18 cellular contexts compared by ENCODE assay signal in genomic region chr20:33858666-33859065, GRCh38. TPM values are rescaled to one million over a fixed set of nuclear protein-coding genes. Genes with fewer than 3 reads are reported as not detected.
DNase-seq lines count a peak whose midpoint lies in the region; TF ChIP-seq lines count a peak whose summit lies in the region.
"Had no signal": no experiment of that assay in that cellular context is flagged by ENCODE, and none has a peak within 500 bp of the region (broad histone marks: within the 10 kb centered on the region; RNA-seq: fewer than 3 reads in every experiment).

No MANE protein-coding gene starts in this region.

- peaks cover 44% of the 10 kb centered on the region for H3K36me3 Mint-ChIP-seq in activated CD4-positive, alpha-beta T cell treated with anti-CD3 and anti-CD28 coated beads, Interleukin-2, amount 10 ng/mL, durations not matched to agents 24 days and 14 days (ENCODE audit: low read depth)
- H3K36me3 Mint-ChIP-seq in activated naive CD8-positive, alpha-beta T cell treated with anti-CD3 and anti-CD28 coated beads for 36 hours: peaks cover 26% of the 10 kb centered on the region

- TF ChIP-seq CTCF in Loucy (conservative IDR thresholded peaks at IDR 0.05; ENCODE audit: low read length) (no peak), spleen (IDR thresholded peaks at IDR 0.05 in 8 of 11, conservative IDR thresholded peaks at IDR 0.05 in 3 of 11) (no peak)

- H3K27ac ChIP-seq in spleen: peak overlapping the region in 7 of 8 donors; percentile 8 to 78 (median 58)
- H3K27ac ChIP-seq: hepatocyte, pancreas had no signal

- no peaks in the 10 kb centered on the region for H3K9me3 ChIP-seq in Loucy (ENCODE audit: insufficient read depth, low read depth, low read length)
- H3K9me3 ChIP-seq in spleen: no peaks in the 10 kb centered on the region
- H3K9me3 ChIP-seq: mucosa of descending colon, pancreas had no signal

- H3K27me3 Mint-ChIP-seq in activated CD4-positive, alpha-beta T cell treated with anti-CD3 and anti-CD28 coated beads, Interleukin-2, amount 10 ng/mL, durations not matched to agents 24 days and 14 days: no peaks in the 10 kb centered on the region
- no peaks in the 10 kb centered on the region for H3K27me3 Mint-ChIP-seq in activated naive CD8-positive, alpha-beta T cell treated with anti-CD3 and anti-CD28 coated beads for 36 hours
- H3K27me3 Mint-ChIP-seq: dendritic cell treated with granulocyte-macrophage colony-stimulating factor and Interleukin-4, amounts not matched to agents 40 ng/mL and 50 ng/mL, for 4 days; stimulated activated naive CD8-positive, alpha-beta T cell treated with anti-CD3 and anti-CD28 coated beads, Interleukin-15, amount 100 ng/mL, for 72 hours had no signal

- H2AFZ ChIP-seq in Loucy (ENCODE audit: low read length): no peak overlapping the region
- H2AFZ ChIP-seq: hepatocyte had no signal

- WGBS in spleen, 5 donors: 66 to 78% (median 77%) methylated on average over 4 of the region's 4 CpGs

- H3K27me3 ChIP-seq in Loucy (ENCODE audit: insufficient read depth, low read length, poor library complexity, severe bottlenecking): no peaks in the 10 kb centered on the region
- no peaks in the 10 kb centered on the region for H3K27me3 ChIP-seq in spleen (replicated peaks in 1 of 7)
- H3K27me3 ChIP-seq: hepatocyte, pancreas had no signal

- peak overlapping the region; percentile 64 for H3K4me3 Mint-ChIP-seq in activated CD4-positive, alpha-beta T cell treated with anti-CD3 and anti-CD28 coated beads, Interleukin-2, amount 10 ng/mL, durations not matched to agents 24 days and 14 days
- no peak overlapping the region for H3K4me3 Mint-ChIP-seq in activated naive CD8-positive, alpha-beta T cell treated with anti-CD3 and anti-CD28 coated beads for 36 hours
- H3K4me3 Mint-ChIP-seq: dendritic cell treated with granulocyte-macrophage colony-stimulating factor and Interleukin-4, amounts not matched to agents 40 ng/mL and 50 ng/mL, for 4 days had no signal

- peaks cover 30% of the 10 kb centered on the region for H3K36me3 ChIP-seq in Loucy (ENCODE audit: insufficient read depth, low read length)
- H3K36me3 ChIP-seq in spleen: peaks cover 0 to 43% (median 30%) of the 10 kb centered on the region in 6 donors

- H4K20me1 ChIP-seq in Loucy (ENCODE audit: insufficient read depth, low read length, poor library complexity, severe bottlenecking): no peaks in the 10 kb centered on the region

- H3K4me1 ChIP-seq in Loucy (ENCODE audit: insufficient read depth, low read length, poor library complexity, severe bottlenecking) (peaks cover 28% of the 10 kb centered on the region), spleen (peaks cover 11 to 41% (median 28%) of the 10 kb centered on the region in 6 donors)

- H3K9ac ChIP-seq in Loucy (ENCODE audit: low read depth, low read length, poor library complexity, severe bottlenecking): peak overlapping the region; percentile 43

- H3K4me1 Mint-ChIP-seq in activated CD4-positive, alpha-beta T cell treated with anti-CD3 and anti-CD28 coated beads, Interleukin-2, amount 10 ng/mL, durations not matched to agents 24 days and 14 days: peaks cover 41% of the 10 kb centered on the region
- H3K4me1 Mint-ChIP-seq in activated naive CD8-positive, alpha-beta T cell treated with anti-CD3 and anti-CD28 coated beads for 36 hours: peaks cover 31% of the 10 kb centered on the region

- intact Hi-C loops in activated CD4-positive, alpha-beta T cell treated with anti-CD3 and anti-CD28 coated beads, Interleukin-2, amount 10 ng/mL, durations not matched to agents 24 days and 14 days (cut with micrococcal nuclease): no loop called here
- intact Hi-C loops in spleen (cut with DNase I; ENCODE audit: low total_unique reads): no loop called here

- no peaks in the 10 kb centered on the region for H3K9me2 ChIP-seq in Loucy (replicated peaks; ENCODE audit: low read depth, low read length)

- H3K4me3 ChIP-seq in Loucy (ENCODE audit: low read length, poor library complexity, severe bottlenecking) (peak overlapping the region; percentile 48), spleen (peak overlapping the region in 1 of 8 donors; percentile 15)
- H3K4me3 ChIP-seq: hepatocyte, K562, mucosa of descending colon, pancreas, skin epidermis had no signal

- H3K4me2 ChIP-seq in Loucy (ENCODE audit: low read depth, low read length, poor library complexity, severe bottlenecking): peak overlapping the region; percentile 71
- H3K4me2 ChIP-seq: hepatocyte had no signal

- H3K27ac Mint-ChIP-seq in activated CD4-positive, alpha-beta T cell treated with anti-CD3 and anti-CD28 coated beads, Interleukin-2, amount 10 ng/mL, durations not matched to agents 24 days and 14 days: peak overlapping the region; percentile 85
- peak overlapping the region; percentile 78 for H3K27ac Mint-ChIP-seq in activated naive CD8-positive, alpha-beta T cell treated with anti-CD3 and anti-CD28 coated beads for 36 hours
- H3K27ac Mint-ChIP-seq: dendritic cell treated with granulocyte-macrophage colony-stimulating factor and Interleukin-4, amounts not matched to agents 40 ng/mL and 50 ng/mL, for 4 days had no signal

- H3K79me2 ChIP-seq in Loucy (ENCODE audit: insufficient read depth, low read length): no peaks in the 10 kb centered on the region
- H3K79me2 ChIP-seq: hepatocyte had no signal

- no peaks in the 10 kb centered on the region for H3K9me3 Mint-ChIP-seq in activated CD4-positive, alpha-beta T cell treated with anti-CD3 and anti-CD28 coated beads, Interleukin-2, amount 10 ng/mL, durations not matched to agents 24 days and 14 days
- no peaks in the 10 kb centered on the region for H3K9me3 Mint-ChIP-seq in activated naive CD8-positive, alpha-beta T cell treated with anti-CD3 and anti-CD28 coated beads for 36 hours
- H3K9me3 Mint-ChIP-seq: dendritic cell treated with granulocyte-macrophage colony-stimulating factor and Interleukin-4, amounts not matched to agents 40 ng/mL and 50 ng/mL, for 4 days; stimulated activated naive CD8-positive, alpha-beta T cell treated with anti-CD3 and anti-CD28 coated beads, Interleukin-15, amount 100 ng/mL, for 72 hours had no signal

- DNase-seq in activated CD4-positive, alpha-beta T cell treated with anti-CD3 and anti-CD28 coated beads, Interleukin-2, amount 10 ng/mL, durations not matched to agents 24 days and 14 days: no peak
- no peak for DNase-seq in activated CD4-positive, alpha-beta T cell treated with anti-CD3 and anti-CD28 coated beads, Interleukin-2, amount 50 U/mL, for 1 hour
- no peak for DNase-seq in activated naive CD8-positive, alpha-beta T cell treated with anti-CD3 and anti-CD28 coated beads for 36 hours
- DNase-seq in spleen (no peak), NCI-H526 (lab: John Stamatoyannopoulos, UW) (no peak), NCI-H1436 treated with DMSO at 0.1 percent for 48 hours (lab: John Stamatoyannopoulos, UW) (no peak)
- no peak for DNase-seq in effector CD8-positive, alpha-beta T cell (lab: John Stamatoyannopoulos, UW)
- DNase-seq: COR-L47, left cardiac atrium, mucosa of descending colon, NCI-H1417 treated with DMSO at 0.1 percent for 48 hours, pancreas had no signal

- TF ChIP-seq POLR2A in spleen (IDR thresholded peaks at IDR 0.05): no peak

- no peaks in the 10 kb centered on the region for H3F3A ChIP-seq in Loucy (ENCODE audit: low read depth)

RNA-seq across cellular contexts. Expression of gene CHMP4B, which starts 47.5 kb away (rescaled TPM):
- total RNA-seq in activated CD4-positive, alpha-beta T cell treated with anti-CD3 and anti-CD28 coated beads, Interleukin-2, amount 10 ng/mL, durations not matched to agents 24 days and 14 days: 95.6 and 102 TPM in 2 replicates
- 10 to 100 TPM; 90.6 to 95.5 TPM for total RNA-seq in activated naive CD8-positive, alpha-beta T cell treated with anti-CD3 and anti-CD28 coated beads for 36 hours
- 10 to 100 TPM; 44.9 to 79.1 (median 71.8) TPM for total RNA-seq in spleen
- polyA plus RNA-seq in spleen: 100 to 1,000 TPM in 1 of 3 donors, 10 to 100 TPM in 2; 75.0 to 118 (median 89.9) TPM
